ENCODE assay signal across 18 cellular contexts in the genomic region with DNA sequence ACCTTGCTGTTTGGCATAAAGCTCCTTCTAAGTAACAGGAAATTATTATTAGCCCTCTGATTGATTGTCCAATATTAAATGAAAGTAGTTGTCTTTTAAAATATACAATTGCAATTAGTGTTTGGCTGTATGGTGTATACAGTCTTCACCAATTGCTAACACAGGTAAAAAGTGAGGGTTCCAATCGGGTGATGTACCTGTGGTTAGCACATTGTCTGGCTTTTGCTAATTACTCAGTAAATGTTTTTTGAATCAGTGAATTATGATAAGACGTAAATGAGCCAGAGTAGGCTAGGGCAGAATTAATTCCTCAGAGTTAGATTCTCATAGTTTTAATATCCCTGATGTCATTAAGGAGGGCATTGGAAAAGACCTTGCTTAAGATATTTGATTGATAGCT.
DNase-seq lines count a peak whose midpoint lies in the region; ATAC-seq and FAIRE-seq lines count a peak whose summit lies in the region.
"Had no signal": no experiment of that assay in that cellular context is flagged by ENCODE, and none has a peak within 500 bp of the region (broad histone marks: within the 10 kb centered on the region; RNA-seq: fewer than 3 reads in every experiment).

No MANE protein-coding gene starts in this region.

- H3K4me1 ChIP-seq in CD4-positive, CD25-positive, alpha-beta regulatory T cell (ENCODE audit: control insufficient read depth, insufficient read depth, low read length, poor library complexity, severe bottlenecking): peaks cover 25% of the 10 kb centered on the region

- H3K36me3 Mint-ChIP-seq in activated CD4-positive, alpha-beta memory T cell treated with anti-CD3 and anti-CD28 coated beads, Interleukin-2, amount 10 ng/mL, durations not matched to agents 7 days and 5 days (ENCODE audit: low read depth): peaks cover 18% of the 10 kb centered on the region
- no peaks in the 10 kb centered on the region for H3K36me3 Mint-ChIP-seq in activated CD4-positive, alpha-beta memory T cell treated with anti-CD3 and anti-CD28 coated beads for 36 hours
- H3K36me3 Mint-ChIP-seq in CD4-positive, CD25-positive, alpha-beta regulatory T cell: no peaks in the 10 kb centered on the region
- H3K36me3 Mint-ChIP-seq in activated naive CD8-positive, alpha-beta T cell treated with anti-CD3 and anti-CD28 coated beads for 36 hours: peaks cover 7% of the 10 kb centered on the region

- H3K4me1 Mint-ChIP-seq in activated CD4-positive, alpha-beta memory T cell treated with anti-CD3 and anti-CD28 coated beads, Interleukin-2, amount 10 ng/mL, durations not matched to agents 7 days and 5 days: peaks cover 52% of the 10 kb centered on the region
- peaks cover 47% of the 10 kb centered on the region for H3K4me1 Mint-ChIP-seq in activated CD4-positive, alpha-beta memory T cell treated with anti-CD3 and anti-CD28 coated beads for 36 hours (ENCODE audit: low read depth)
- peaks cover 16 to 52% (median 37%) of the 10 kb centered on the region in 4 donors for H3K4me1 Mint-ChIP-seq in CD4-positive, CD25-positive, alpha-beta regulatory T cell
- peaks cover 51% of the 10 kb centered on the region for H3K4me1 Mint-ChIP-seq in activated naive CD8-positive, alpha-beta T cell treated with anti-CD3 and anti-CD28 coated beads for 36 hours

- CTCF ChIA-PET in activated CD4-positive, alpha-beta memory T cell treated with anti-CD3 and anti-CD28 coated beads, Interleukin-2, amount 10 ng/mL, durations not matched to agents 7 days and 5 days (lab: Charles Lee): no interaction called here
- CTCF ChIA-PET in activated CD4-positive, alpha-beta memory T cell treated with anti-CD3 and anti-CD28 coated beads for 36 hours (lab: Charles Lee): interaction anchor here (0.7 kb wide), 1 partner anchor 14 kb away, joined by 3 read pairs; no protein-coding TSS in a partner anchor

- H3K27me3 Mint-ChIP-seq in activated CD4-positive, alpha-beta memory T cell treated with anti-CD3 and anti-CD28 coated beads, Interleukin-2, amount 10 ng/mL, durations not matched to agents 7 days and 5 days: no peaks in the 10 kb centered on the region
- no peaks in the 10 kb centered on the region for H3K27me3 Mint-ChIP-seq in activated CD4-positive, alpha-beta memory T cell treated with anti-CD3 and anti-CD28 coated beads for 36 hours
- H3K27me3 Mint-ChIP-seq in CD4-positive, CD25-positive, alpha-beta regulatory T cell: no peaks in the 10 kb centered on the region
- no peaks in the 10 kb centered on the region for H3K27me3 Mint-ChIP-seq in activated naive CD8-positive, alpha-beta T cell treated with anti-CD3 and anti-CD28 coated beads for 36 hours

- H3K9me3 Mint-ChIP-seq in activated CD4-positive, alpha-beta memory T cell treated with anti-CD3 and anti-CD28 coated beads, Interleukin-2, amount 10 ng/mL, durations not matched to agents 7 days and 5 days: peaks cover 8% of the 10 kb centered on the region
- H3K9me3 Mint-ChIP-seq in activated CD4-positive, alpha-beta memory T cell treated with anti-CD3 and anti-CD28 coated beads for 36 hours: no peaks in the 10 kb centered on the region
- peaks cover 0 to 2% (median 0%) of the 10 kb centered on the region in 7 donors for H3K9me3 Mint-ChIP-seq in CD4-positive, CD25-positive, alpha-beta regulatory T cell
- H3K9me3 Mint-ChIP-seq in activated naive CD8-positive, alpha-beta T cell treated with anti-CD3 and anti-CD28 coated beads for 36 hours: peaks cover 3% of the 10 kb centered on the region

- FAIRE-seq in GM19239 (lab: Jason Lieb, UNC): peak; percentile 58

- DNase-seq in activated CD4-positive, alpha-beta memory T cell treated with anti-CD3 and anti-CD28 coated beads, Interleukin-2, amount 10 ng/mL, durations not matched to agents 7 days and 5 days: no peak
- no peak for DNase-seq in activated CD4-positive, alpha-beta memory T cell treated with anti-CD3 and anti-CD28 coated beads for 36 hours
- no peak for DNase-seq in CD4-positive, CD25-positive, alpha-beta regulatory T cell
- DNase-seq in GM19239 (ENCODE audit: insufficient read length, low spot score): no peak
- no peak for DNase-seq in activated naive CD8-positive, alpha-beta T cell treated with anti-CD3 and anti-CD28 coated beads for 36 hours
- DNase-seq: C1 segment of cervical spinal cord, DMS79 treated with DMSO at 0.1 percent for 48 hours, H9, NCI-H1417, NCI-H187 treated with DMSO at 0.1 percent for 48 hours, NCI-H2227 treated with DMSO at 0.1 percent for 48 hours, NCI-H524, SHP77 had no signal

- H3K9me3 ChIP-seq in CD4-positive, CD25-positive, alpha-beta regulatory T cell (ENCODE audit: control insufficient read depth in 2 of 2, low read length in 2 of 2): no peaks in the 10 kb centered on the region

- no peak overlapping the region for H3K27ac ChIP-seq in CD4-positive, CD25-positive, alpha-beta regulatory T cell (ENCODE audit: insufficient read depth, low read length, poor library complexity, severe bottlenecking)
- H3K27ac ChIP-seq: HL-60, KMS-11 had no signal

- no peak overlapping the region for H3K4me3 Mint-ChIP-seq in activated CD4-positive, alpha-beta memory T cell treated with anti-CD3 and anti-CD28 coated beads, Interleukin-2, amount 10 ng/mL, durations not matched to agents 7 days and 5 days
- H3K4me3 Mint-ChIP-seq in activated CD4-positive, alpha-beta memory T cell treated with anti-CD3 and anti-CD28 coated beads for 36 hours: no peak overlapping the region
- peak overlapping the region in 2 of 4 donors; percentile 2 to 24 for H3K4me3 Mint-ChIP-seq in CD4-positive, CD25-positive, alpha-beta regulatory T cell
- H3K4me3 Mint-ChIP-seq in activated naive CD8-positive, alpha-beta T cell treated with anti-CD3 and anti-CD28 coated beads for 36 hours: no peak overlapping the region
- H3K4me3 Mint-ChIP-seq: H9 had no signal

- H3K27ac Mint-ChIP-seq in activated CD4-positive, alpha-beta memory T cell treated with anti-CD3 and anti-CD28 coated beads, Interleukin-2, amount 10 ng/mL, durations not matched to agents 7 days and 5 days: peak overlapping the region; percentile 83
- H3K27ac Mint-ChIP-seq in activated CD4-positive, alpha-beta memory T cell treated with anti-CD3 and anti-CD28 coated beads for 36 hours: no peak overlapping the region
- H3K27ac Mint-ChIP-seq in CD4-positive, CD25-positive, alpha-beta regulatory T cell: no peak overlapping the region
- H3K27ac Mint-ChIP-seq in activated naive CD8-positive, alpha-beta T cell treated with anti-CD3 and anti-CD28 coated beads for 36 hours: peak overlapping the region; percentile 56
- H3K27ac Mint-ChIP-seq: H9 had no signal

- peak overlapping the region; percentile 52 for H3K4me3 ChIP-seq in CD4-positive, CD25-positive, alpha-beta regulatory T cell (ENCODE audit: low read depth, low read length)

- H3K27me3 ChIP-seq in CD4-positive, CD25-positive, alpha-beta regulatory T cell (ENCODE audit: control insufficient read depth, insufficient read depth, low read length): no peaks in the 10 kb centered on the region

- POLR2A ChIA-PET in activated CD4-positive, alpha-beta memory T cell treated with anti-CD3 and anti-CD28 coated beads, Interleukin-2, amount 10 ng/mL, durations not matched to agents 7 days and 5 days (lab: Charles Lee): no interaction called here
- POLR2A ChIA-PET in activated CD4-positive, alpha-beta memory T cell treated with anti-CD3 and anti-CD28 coated beads for 36 hours (lab: Charles Lee): no interaction called here

- intact Hi-C loops in activated CD4-positive, alpha-beta memory T cell treated with anti-CD3 and anti-CD28 coated beads for 36 hours (cut with micrococcal nuclease): loop anchor here (2.0 kb wide), 1 partner anchor 22 kb away; no protein-coding TSS in a partner anchor

- H3K36me3 ChIP-seq in CD4-positive, CD25-positive, alpha-beta regulatory T cell (ENCODE audit: control insufficient read depth, insufficient read depth, low read length): no peaks in the 10 kb centered on the region

- no peak for ATAC-seq in CD4-positive, CD25-positive, alpha-beta regulatory T cell (ENCODE audit: low read depth in 2 of 2)
- ATAC-seq in HG02970 (IDR thresholded peaks at IDR 0.05; ENCODE audit: low FRiP score, unreplicated experiment) (no peak), GM18868 (IDR thresholded peaks at IDR 0.05; ENCODE audit: unreplicated experiment) (no peak), GM19455 (IDR thresholded peaks at IDR 0.05; ENCODE audit: unreplicated experiment) (no peak)

Comparison
In these comparisons a context has a peak if more than half of its experiments do, and no peak if none do; other contexts are left out.
1. H3K27ac Mint-ChIP-seq: peak in activated CD4-positive, alpha-beta memory T cell treated with anti-CD3 and anti-CD28 coated beads, Interleukin-2, amount 10 ng/mL, durations not matched to agents 7 days and 5 days (single experiment) and activated naive CD8-positive, alpha-beta T cell treated with anti-CD3 and anti-CD28 coated beads for 36 hours (single experiment); none in activated CD4-positive, alpha-beta memory T cell treated with anti-CD3 and anti-CD28 coated beads for 36 hours (single experiment) and CD4-positive, CD25-positive, alpha-beta regulatory T cell (0 of 3).